1 cellular context compared by ENCODE assay signal in the genomic region with DNA sequence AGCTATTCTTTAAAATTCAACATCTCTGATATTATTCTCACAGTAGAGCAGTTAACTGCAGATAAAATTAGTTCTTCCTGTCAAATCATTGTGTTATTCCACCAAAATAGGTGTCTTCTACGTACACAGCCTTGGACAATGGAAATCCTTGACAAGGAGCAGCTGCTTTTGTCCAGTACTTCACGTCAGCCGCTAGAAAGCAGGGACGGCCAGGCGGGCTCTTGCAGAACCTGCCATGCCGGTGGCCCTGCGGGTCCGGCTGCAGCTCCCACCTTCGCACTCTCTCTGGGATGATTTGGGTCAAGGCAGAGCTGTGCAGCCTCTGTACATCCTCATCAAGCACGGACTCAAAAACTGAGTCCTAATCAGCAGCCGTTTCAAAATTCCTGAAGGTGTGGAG.
TF ChIP-seq lines count a peak whose summit lies in the region.

No MANE protein-coding gene starts in this region.

TF ChIP-seq in H1, 55 proteins besides CTCF, POLR2A, EP300 and RAD21:
- TF ChIP-seq POLR2AphosphoS5 (IDR thresholded peaks at IDR 0.05; ENCODE audit: low read depth, low read length), result no peak
- TF ChIP-seq, protein P1, sequence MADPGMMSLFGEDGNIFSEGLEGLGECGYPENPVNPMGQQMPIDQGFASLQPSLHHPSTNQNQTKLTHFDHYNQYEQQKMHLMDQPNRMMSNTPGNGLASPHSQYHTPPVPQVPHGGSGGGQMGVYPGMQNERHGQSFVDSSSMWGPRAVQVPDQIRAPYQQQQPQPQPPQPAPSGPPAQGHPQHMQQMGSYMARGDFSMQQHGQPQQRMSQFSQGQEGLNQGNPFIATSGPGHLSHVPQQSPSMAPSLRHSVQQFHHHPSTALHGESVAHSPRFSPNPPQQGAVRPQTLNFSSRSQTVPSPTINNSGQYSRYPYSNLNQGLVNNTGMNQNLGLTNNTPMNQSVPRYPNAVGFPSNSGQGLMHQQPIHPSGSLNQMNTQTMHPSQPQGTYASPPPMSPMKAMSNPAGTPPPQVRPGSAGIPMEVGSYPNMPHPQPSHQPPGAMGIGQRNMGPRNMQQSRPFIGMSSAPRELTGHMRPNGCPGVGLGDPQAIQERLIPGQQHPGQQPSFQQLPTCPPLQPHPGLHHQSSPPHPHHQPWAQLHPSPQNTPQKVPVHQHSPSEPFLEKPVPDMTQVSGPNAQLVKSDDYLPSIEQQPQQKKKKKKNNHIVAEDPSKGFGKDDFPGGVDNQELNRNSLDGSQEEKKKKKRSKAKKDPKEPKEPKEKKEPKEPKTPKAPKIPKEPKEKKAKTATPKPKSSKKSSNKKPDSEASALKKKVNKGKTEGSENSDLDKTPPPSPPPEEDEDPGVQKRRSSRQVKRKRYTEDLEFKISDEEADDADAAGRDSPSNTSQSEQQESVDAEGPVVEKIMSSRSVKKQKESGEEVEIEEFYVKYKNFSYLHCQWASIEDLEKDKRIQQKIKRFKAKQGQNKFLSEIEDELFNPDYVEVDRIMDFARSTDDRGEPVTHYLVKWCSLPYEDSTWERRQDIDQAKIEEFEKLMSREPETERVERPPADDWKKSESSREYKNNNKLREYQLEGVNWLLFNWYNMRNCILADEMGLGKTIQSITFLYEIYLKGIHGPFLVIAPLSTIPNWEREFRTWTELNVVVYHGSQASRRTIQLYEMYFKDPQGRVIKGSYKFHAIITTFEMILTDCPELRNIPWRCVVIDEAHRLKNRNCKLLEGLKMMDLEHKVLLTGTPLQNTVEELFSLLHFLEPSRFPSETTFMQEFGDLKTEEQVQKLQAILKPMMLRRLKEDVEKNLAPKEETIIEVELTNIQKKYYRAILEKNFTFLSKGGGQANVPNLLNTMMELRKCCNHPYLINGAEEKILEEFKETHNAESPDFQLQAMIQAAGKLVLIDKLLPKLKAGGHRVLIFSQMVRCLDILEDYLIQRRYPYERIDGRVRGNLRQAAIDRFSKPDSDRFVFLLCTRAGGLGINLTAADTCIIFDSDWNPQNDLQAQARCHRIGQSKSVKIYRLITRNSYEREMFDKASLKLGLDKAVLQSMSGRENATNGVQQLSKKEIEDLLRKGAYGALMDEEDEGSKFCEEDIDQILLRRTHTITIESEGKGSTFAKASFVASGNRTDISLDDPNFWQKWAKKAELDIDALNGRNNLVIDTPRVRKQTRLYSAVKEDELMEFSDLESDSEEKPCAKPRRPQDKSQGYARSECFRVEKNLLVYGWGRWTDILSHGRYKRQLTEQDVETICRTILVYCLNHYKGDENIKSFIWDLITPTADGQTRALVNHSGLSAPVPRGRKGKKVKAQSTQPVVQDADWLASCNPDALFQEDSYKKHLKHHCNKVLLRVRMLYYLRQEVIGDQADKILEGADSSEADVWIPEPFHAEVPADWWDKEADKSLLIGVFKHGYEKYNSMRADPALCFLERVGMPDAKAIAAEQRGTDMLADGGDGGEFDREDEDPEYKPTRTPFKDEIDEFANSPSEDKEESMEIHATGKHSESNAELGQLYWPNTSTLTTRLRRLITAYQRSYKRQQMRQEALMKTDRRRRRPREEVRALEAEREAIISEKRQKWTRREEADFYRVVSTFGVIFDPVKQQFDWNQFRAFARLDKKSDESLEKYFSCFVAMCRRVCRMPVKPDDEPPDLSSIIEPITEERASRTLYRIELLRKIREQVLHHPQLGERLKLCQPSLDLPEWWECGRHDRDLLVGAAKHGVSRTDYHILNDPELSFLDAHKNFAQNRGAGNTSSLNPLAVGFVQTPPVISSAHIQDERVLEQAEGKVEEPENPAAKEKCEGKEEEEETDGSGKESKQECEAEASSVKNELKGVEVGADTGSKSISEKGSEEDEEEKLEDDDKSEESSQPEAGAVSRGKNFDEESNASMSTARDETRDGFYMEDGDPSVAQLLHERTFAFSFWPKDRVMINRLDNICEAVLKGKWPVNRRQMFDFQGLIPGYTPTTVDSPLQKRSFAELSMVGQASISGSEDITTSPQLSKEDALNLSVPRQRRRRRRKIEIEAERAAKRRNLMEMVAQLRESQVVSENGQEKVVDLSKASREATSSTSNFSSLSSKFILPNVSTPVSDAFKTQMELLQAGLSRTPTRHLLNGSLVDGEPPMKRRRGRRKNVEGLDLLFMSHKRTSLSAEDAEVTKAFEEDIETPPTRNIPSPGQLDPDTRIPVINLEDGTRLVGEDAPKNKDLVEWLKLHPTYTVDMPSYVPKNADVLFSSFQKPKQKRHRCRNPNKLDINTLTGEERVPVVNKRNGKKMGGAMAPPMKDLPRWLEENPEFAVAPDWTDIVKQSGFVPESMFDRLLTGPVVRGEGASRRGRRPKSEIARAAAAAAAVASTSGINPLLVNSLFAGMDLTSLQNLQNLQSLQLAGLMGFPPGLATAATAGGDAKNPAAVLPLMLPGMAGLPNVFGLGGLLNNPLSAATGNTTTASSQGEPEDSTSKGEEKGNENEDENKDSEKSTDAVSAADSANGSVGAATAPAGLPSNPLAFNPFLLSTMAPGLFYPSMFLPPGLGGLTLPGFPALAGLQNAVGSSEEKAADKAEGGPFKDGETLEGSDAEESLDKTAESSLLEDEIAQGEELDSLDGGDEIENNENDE (IDR thresholded peaks at IDR 0.05; ENCODE audit: insufficient replicate concordance, low read length), result no peak
- TF ChIP-seq EZH2 (IDR thresholded peaks at IDR 0.05; ENCODE audit: low read depth, low read length, severe bottlenecking), result peak; percentile 32
- TF ChIP-seq HDAC6 (IDR thresholded peaks at IDR 0.05; ENCODE audit: low read depth, low read length), result no peak
- TF ChIP-seq JUN (IDR thresholded peaks at IDR 0.05; ENCODE audit: low read depth, low read length), result no peak
